9 cellular contexts compared by ENCODE assay signal in genomic region chr20:44495802-44496481, GRCh38. TPM values are rescaled to one million over a fixed set of nuclear protein-coding genes. Genes with fewer than 3 reads are reported as not detected.
DNase-seq lines count a peak whose midpoint lies in the region; ATAC-seq and TF ChIP-seq lines count a peak whose summit lies in the region.
"Had no signal": no experiment of that assay in that cellular context is flagged by ENCODE, and none has a peak within 500 bp of the region (broad histone marks: within the 10 kb centered on the region; RNA-seq: fewer than 3 reads in every experiment).

No MANE protein-coding gene starts in this region.

- H2AFZ ChIP-seq in mesenchymal stem cell (ENCODE audit: low read depth, low read length), result no peak overlapping the region

- H2BK120ac ChIP-seq in mesenchymal stem cell (ENCODE audit: low read depth, low read length), result no peak overlapping the region

- H2AK5ac ChIP-seq in mesenchymal stem cell (ENCODE audit: low read length, severe bottlenecking), result no peak overlapping the region

- peak overlapping the region; percentile 81 for H3K4me3 Mint-ChIP-seq in HFFc6

- H3K9me3 ChIP-seq in mesenchymal stem cell (ENCODE audit: control insufficient read depth, low read length), result no peaks in the 10 kb centered on the region

- H3K4me3 ChIP-seq in mesenchymal stem cell (ENCODE audit: insufficient read depth in 1 of 2, low read depth in 1 of 2, low read length in 2 of 2), result peak overlapping the region in 1 of 2 experiments; percentile 1

- H3K27ac Mint-ChIP-seq in HFFc6, result peak overlapping the region; percentile 100

- no peak overlapping the region for H3K14ac ChIP-seq in mesenchymal stem cell (ENCODE audit: low read length in 2 of 2)

- no peak for TF ChIP-seq CTCF in HFFc6 (IDR thresholded peaks at IDR 0.05)

- peaks cover 6% of the 10 kb centered on the region for H3K79me1 ChIP-seq in mesenchymal stem cell (replicated peaks; ENCODE audit: low read length, poor library complexity, severe bottlenecking)

- peaks cover 4% of the 10 kb centered on the region for H3K4me1 ChIP-seq in mesenchymal stem cell (ENCODE audit: control insufficient read depth, insufficient read depth, low read depth, low read length)

- DNase-seq in AG08395 (ENCODE audit: low spot score) (peak; percentile 85), HFFc6 (peak; percentile 99), mesenchymal stem cell (peak; percentile 98), mesenteric fat pad (ENCODE audit: low spot score) (no peak), NCI-H526 treated with DMSO at 0.1 percent for 48 hours (lab: John Stamatoyannopoulos, UW) (no peak)
- DNase-seq: NCI-H2227 treated with DMSO at 0.1 percent for 48 hours had no signal

- peak overlapping the region; percentile 18 to 70 for H3K18ac ChIP-seq in mesenchymal stem cell (ENCODE audit: low read depth in 1 of 2, low read length in 2 of 2)

- H2BK12ac ChIP-seq in mesenchymal stem cell (ENCODE audit: low read length in 2 of 2), result peak overlapping the region in 1 of 2 experiments; percentile 61

- no peaks in the 10 kb centered on the region for H3K27me3 ChIP-seq in mesenchymal stem cell (ENCODE audit: control insufficient read depth in 1 of 2, insufficient read depth in 1 of 2, low read length in 2 of 2)

- H4K91ac ChIP-seq in mesenchymal stem cell (ENCODE audit: low read length), result no peak overlapping the region

- peaks cover 67% of the 10 kb centered on the region for H3K36me3 Mint-ChIP-seq in HFFc6 (ENCODE audit: low read depth)

- H3K4ac ChIP-seq in mesenchymal stem cell (ENCODE audit: low read depth in 1 of 2, low read length in 2 of 2), result peak overlapping the region in 1 of 2 experiments; percentile 2

- peaks cover 86% of the 10 kb centered on the region for H3K4me1 Mint-ChIP-seq in HFFc6 (ENCODE audit: low read depth)

- no peak overlapping the region for H2BK5ac ChIP-seq in mesenchymal stem cell (ENCODE audit: low read depth, low read length, poor library complexity, severe bottlenecking)

- no peak overlapping the region for H3K4me2 ChIP-seq in mesenchymal stem cell (ENCODE audit: low read length, poor library complexity, severe bottlenecking)

- no peak for ATAC-seq in GM21723 (IDR thresholded peaks at IDR 0.05; ENCODE audit: unreplicated experiment)
- no peak for ATAC-seq in GM18873 (IDR thresholded peaks at IDR 0.05; ENCODE audit: low FRiP score, unreplicated experiment)

- H4K8ac ChIP-seq in mesenchymal stem cell (ENCODE audit: low read length), result no peak overlapping the region

- H3K27ac ChIP-seq in angular gyrus (ENCODE audit: low read depth, low read length) (peak overlapping the region; percentile 67), mesenchymal stem cell (ENCODE audit: low read length, poor library complexity, severe bottlenecking) (peak overlapping the region; percentile 7)

- 100% methylated on average over 1 of the region's 3 CpGs for WGBS in mesenchymal stem cell

- no peak overlapping the region for H3K23ac ChIP-seq in mesenchymal stem cell (ENCODE audit: low read length in 2 of 2)

- H3K36me3 ChIP-seq in mesenchymal stem cell (ENCODE audit: control insufficient read depth in 1 of 2, insufficient read depth in 2 of 2, low read depth in 1 of 2, low read length in 2 of 2), result peaks cover 17 to 77% of the 10 kb centered on the region in 2 experiments

- peak overlapping the region; percentile 75 for H3K9ac ChIP-seq in mesenchymal stem cell (ENCODE audit: low read length)

- no peaks in the 10 kb centered on the region for H3K9me3 Mint-ChIP-seq in HFFc6

- H3K27me3 Mint-ChIP-seq in HFFc6 (ENCODE audit: insufficient read depth), result no peaks in the 10 kb centered on the region; the same call in none of the 2 replicates

- H2BK15ac ChIP-seq in mesenchymal stem cell (ENCODE audit: low read depth, poor library complexity, severe bottlenecking), result no peak overlapping the region

RNA-seq across cellular contexts. Expression of gene TTPAL, which starts 20.3 kb away (rescaled TPM):
- total RNA-seq in HFFc6 (2021; fragmentation: NEBNext Ultra II Directional; extraction: Animal tissue kit (Norgen Biotek cat#: 25700)), result 10 to 100 TPM; 28.7 to 38.7 (median 35.2) TPM
- polyA plus RNA-seq in mesenchymal stem cell (2013, experiment 1 of 2), result 9.3 TPM
- 10.5 TPM for polyA plus RNA-seq in mesenchymal stem cell (2013, experiment 2 of 2)
- total RNA-seq in mesenteric fat pad, result 19.8 TPM

RNA-seq across cellular contexts. Expression of gene SERINC3, which starts 25.9 kb away (rescaled TPM):
- total RNA-seq in HFFc6 (2021; fragmentation: NEBNext Ultra II Directional; extraction: Animal tissue kit (Norgen Biotek cat#: 25700)), result 100 to 1,000 TPM; 161 to 219 (median 188) TPM
- polyA plus RNA-seq in mesenchymal stem cell (2013, experiment 1 of 2), result 154 TPM
- 162 TPM for polyA plus RNA-seq in mesenchymal stem cell (2013, experiment 2 of 2)
- 123 TPM for total RNA-seq in mesenteric fat pad

Comparison
In these comparisons a context has a peak if more than half of its experiments do, and no peak if none do; other contexts are left out.
1. DNase-seq: peak in AG08395 (single experiment), HFFc6 (single experiment) and mesenchymal stem cell (single experiment); none in mesenteric fat pad (single experiment) and NCI-H526 treated with DMSO at 0.1 percent for 48 hours (single experiment).